ENCODE assay signal across 2 cellular contexts in the genomic region with DNA sequence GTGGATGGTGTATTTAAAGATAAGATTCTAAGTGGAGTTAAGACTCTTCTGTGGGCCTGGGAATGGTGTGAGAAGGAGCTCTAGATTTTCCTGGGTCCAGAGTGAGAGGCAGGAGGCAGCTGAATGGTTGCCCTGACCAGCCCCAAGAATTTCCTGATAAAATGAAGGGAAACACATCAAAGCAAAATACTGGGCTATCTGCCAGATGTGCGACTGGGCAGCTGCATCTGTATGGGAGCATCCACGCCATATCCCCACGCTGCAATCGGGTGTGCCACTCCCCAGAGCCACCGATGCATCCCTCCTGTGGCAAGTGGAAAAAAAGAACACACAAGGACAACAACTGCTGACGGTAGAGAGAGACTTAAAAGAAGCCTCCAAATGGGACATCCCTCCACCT.
TF ChIP-seq lines count a peak whose summit lies in the region.

No MANE protein-coding gene starts in this region.

TF ChIP-seq in SK-N-SH, 30 proteins besides CTCF, POLR2A, EP300 and RAD21 (continued from another document):
- TF ChIP-seq, protein P1, sequence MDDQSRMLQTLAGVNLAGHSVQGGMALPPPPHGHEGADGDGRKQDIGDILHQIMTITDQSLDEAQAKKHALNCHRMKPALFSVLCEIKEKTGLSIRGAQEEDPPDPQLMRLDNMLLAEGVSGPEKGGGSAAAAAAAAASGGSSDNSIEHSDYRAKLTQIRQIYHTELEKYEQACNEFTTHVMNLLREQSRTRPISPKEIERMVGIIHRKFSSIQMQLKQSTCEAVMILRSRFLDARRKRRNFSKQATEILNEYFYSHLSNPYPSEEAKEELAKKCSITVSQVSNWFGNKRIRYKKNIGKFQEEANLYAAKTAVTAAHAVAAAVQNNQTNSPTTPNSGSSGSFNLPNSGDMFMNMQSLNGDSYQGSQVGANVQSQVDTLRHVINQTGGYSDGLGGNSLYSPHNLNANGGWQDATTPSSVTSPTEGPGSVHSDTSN (IDR thresholded peaks at IDR 0.05): no peak
- no peak for TF ChIP-seq FOXM1 (IDR thresholded peaks at IDR 0.05; ENCODE audit: low read depth)
- TF ChIP-seq NRF1 (IDR thresholded peaks at IDR 0.05; ENCODE audit: low read depth, low read length): no peak
- no peak for TF ChIP-seq TEAD4 (IDR thresholded peaks at IDR 0.05; ENCODE audit: borderline replicate concordance, insufficient read depth)

TF ChIP-seq in SK-N-SH treated with all-trans-retinoic acid at 6 μM for 48 hours, 23 proteins besides CTCF, POLR2A, EP300 and RAD21 (continued from another document):
- TF ChIP-seq ARNTL (CRISPR knock-in tag; IDR thresholded peaks at IDR 0.05; ENCODE audit: borderline replicate concordance, low read depth): no peak
- TF ChIP-seq, protein P2, sequence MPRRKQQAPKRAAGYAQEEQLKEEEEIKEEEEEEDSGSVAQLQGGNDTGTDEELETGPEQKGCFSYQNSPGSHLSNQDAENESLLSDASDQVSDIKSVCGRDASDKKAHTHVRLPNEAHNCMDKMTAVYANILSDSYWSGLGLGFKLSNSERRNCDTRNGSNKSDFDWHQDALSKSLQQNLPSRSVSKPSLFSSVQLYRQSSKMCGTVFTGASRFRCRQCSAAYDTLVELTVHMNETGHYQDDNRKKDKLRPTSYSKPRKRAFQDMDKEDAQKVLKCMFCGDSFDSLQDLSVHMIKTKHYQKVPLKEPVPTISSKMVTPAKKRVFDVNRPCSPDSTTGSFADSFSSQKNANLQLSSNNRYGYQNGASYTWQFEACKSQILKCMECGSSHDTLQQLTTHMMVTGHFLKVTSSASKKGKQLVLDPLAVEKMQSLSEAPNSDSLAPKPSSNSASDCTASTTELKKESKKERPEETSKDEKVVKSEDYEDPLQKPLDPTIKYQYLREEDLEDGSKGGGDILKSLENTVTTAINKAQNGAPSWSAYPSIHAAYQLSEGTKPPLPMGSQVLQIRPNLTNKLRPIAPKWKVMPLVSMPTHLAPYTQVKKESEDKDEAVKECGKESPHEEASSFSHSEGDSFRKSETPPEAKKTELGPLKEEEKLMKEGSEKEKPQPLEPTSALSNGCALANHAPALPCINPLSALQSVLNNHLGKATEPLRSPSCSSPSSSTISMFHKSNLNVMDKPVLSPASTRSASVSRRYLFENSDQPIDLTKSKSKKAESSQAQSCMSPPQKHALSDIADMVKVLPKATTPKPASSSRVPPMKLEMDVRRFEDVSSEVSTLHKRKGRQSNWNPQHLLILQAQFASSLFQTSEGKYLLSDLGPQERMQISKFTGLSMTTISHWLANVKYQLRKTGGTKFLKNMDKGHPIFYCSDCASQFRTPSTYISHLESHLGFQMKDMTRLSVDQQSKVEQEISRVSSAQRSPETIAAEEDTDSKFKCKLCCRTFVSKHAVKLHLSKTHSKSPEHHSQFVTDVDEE (CRISPR knock-in tag; IDR thresholded peaks at IDR 0.05): no peak
- no peak for TF ChIP-seq SNAI2 (CRISPR knock-in tag; IDR thresholded peaks at IDR 0.05)
